17 cellular contexts compared by ENCODE assay signal in the genomic region with DNA sequence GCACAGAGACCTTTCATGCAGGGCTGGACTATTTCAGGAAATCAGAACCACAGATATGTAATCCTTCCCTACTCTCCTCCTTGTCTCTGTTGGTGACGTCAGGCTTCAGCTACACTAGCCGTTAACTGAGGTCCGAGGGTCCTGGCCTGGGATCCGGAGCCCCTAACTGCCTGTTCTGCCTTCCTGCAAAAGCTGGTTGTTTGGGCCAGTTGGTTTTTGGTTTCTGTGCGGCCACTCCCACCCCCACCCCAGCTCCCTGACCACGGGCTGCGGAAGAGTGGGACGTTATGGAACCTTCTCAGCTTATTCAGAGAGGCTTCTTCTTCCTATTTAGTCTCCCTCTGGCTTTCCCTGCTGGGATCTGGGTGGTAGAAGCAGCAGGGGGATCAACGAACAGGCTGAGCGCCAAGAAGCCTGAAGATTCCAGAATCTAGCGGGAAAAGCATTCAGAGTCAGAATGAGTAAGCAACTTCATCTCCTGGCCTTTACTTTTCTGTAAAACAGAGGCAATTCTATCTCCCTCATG. TPM values are rescaled to one million over a fixed set of nuclear protein-coding genes. Genes with fewer than 3 reads are reported as not detected.
DNase-seq lines count a peak whose midpoint lies in the region; ATAC-seq, FAIRE-seq and TF ChIP-seq lines count a peak whose summit lies in the region.
"Had no signal": no experiment of that assay in that cellular context is flagged by ENCODE, and none has a peak within 500 bp of the region (broad histone marks: within the 10 kb centered on the region; RNA-seq: fewer than 3 reads in every experiment).

No MANE protein-coding gene starts in this region.

- no peaks in the 10 kb centered on the region for H3K36me3 Mint-ChIP-seq in activated naive CD4-positive, alpha-beta T cell treated with anti-CD3 and anti-CD28 coated beads, Interleukin-2, amount 10 ng/mL, durations not matched to agents 7 days and 5 days

- peak overlapping the region; percentile 46; the same call in 2 of the 3 replicates for H3K27ac ChIP-seq in K562 (ENCODE audit: extremely low read depth, low read depth, low read length)
- H3K27ac ChIP-seq in gastrocnemius medialis = peak overlapping the region in 3 of 4 donors; percentile 36 to 56 (median 49)
- H3K27ac ChIP-seq in SJCRH30 = no peak overlapping the region
- H3K27ac ChIP-seq: BLaER1 had no signal

- H3K9ac ChIP-seq in K562 (ENCODE audit: insufficient read depth in 1 of 2, low read depth in 2 of 2, low read length in 2 of 2) = peak overlapping the region; percentile 57 to 75; a peak in 3 of 4 replicates
- H3K9ac ChIP-seq: BLaER1 had no signal

- H3K9me3 ChIP-seq in K562 (replicated peaks; ENCODE audit: control insufficient read depth, insufficient read depth, low read depth, low read length) = no peaks in the 10 kb centered on the region
- H3K9me3 ChIP-seq in gastrocnemius medialis = no peaks in the 10 kb centered on the region
- H3K9me3 ChIP-seq in SJCRH30 (replicated peaks) = no peaks in the 10 kb centered on the region
- H3K9me3 ChIP-seq: BLaER1, mucosa of descending colon had no signal

- H3K9me3 Mint-ChIP-seq in activated naive CD4-positive, alpha-beta T cell treated with anti-CD3 and anti-CD28 coated beads, Interleukin-2, amount 10 ng/mL, durations not matched to agents 7 days and 5 days = no peaks in the 10 kb centered on the region
- H3K9me3 Mint-ChIP-seq: activated naive CD4-positive, alpha-beta T cell treated with anti-CD3 and anti-CD28 coated beads for 36 hours had no signal

- H3K27me3 ChIP-seq in K562 (ENCODE audit: control insufficient read depth in 2 of 2, insufficient read depth in 2 of 2, low read length in 2 of 2) (peaks cover 0 to 8% of the 10 kb centered on the region in 2 experiments; a peak in 2 of 5 replicates), gastrocnemius medialis (no peaks in the 10 kb centered on the region), SJCRH30 (no peaks in the 10 kb centered on the region; the same call in 1 of the 2 replicates)
- H3K27me3 ChIP-seq: BLaER1 had no signal

- H3K27ac Mint-ChIP-seq in activated naive CD4-positive, alpha-beta T cell treated with anti-CD3 and anti-CD28 coated beads, Interleukin-2, amount 10 ng/mL, durations not matched to agents 7 days and 5 days = no peak overlapping the region
- H3K27ac Mint-ChIP-seq: activated naive CD4-positive, alpha-beta T cell treated with anti-CD3 and anti-CD28 coated beads for 36 hours had no signal

- no peak for TF ChIP-seq EP300 in K562 (IDR thresholded peaks at IDR 0.05; ENCODE audit: low read length)

- FAIRE-seq in K562 (lab: Jason Lieb, UNC) = no peak
- FAIRE-seq: G401.6 had no signal

- TF ChIP-seq CTCF in K562 (IDR thresholded peaks at IDR 0.05 in 2 of 3, conservative IDR thresholded peaks at IDR 0.05 in 1 of 3; ENCODE audit: insufficient read depth in 2 of 3, low read depth in 1 of 3, low read length in 3 of 3) = no peak
- no peak for TF ChIP-seq CTCF in gastrocnemius medialis (IDR thresholded peaks at IDR 0.05 in 4 of 5, conservative IDR thresholded peaks at IDR 0.05 in 1 of 5)

- no peaks in the 10 kb centered on the region for H3K4me1 Mint-ChIP-seq in activated naive CD4-positive, alpha-beta T cell treated with anti-CD3 and anti-CD28 coated beads, Interleukin-2, amount 10 ng/mL, durations not matched to agents 7 days and 5 days

- H3K9me1 ChIP-seq in K562 (ENCODE audit: control insufficient read depth, insufficient read depth, low read length) = no peaks in the 10 kb centered on the region

- peak; percentile 49 for ATAC-seq in K562
- no peak for ATAC-seq in gastrocnemius medialis
- no peak for ATAC-seq in HG03135 (IDR thresholded peaks at IDR 0.05; ENCODE audit: unreplicated experiment)
- ATAC-seq: mucosa of descending colon had no signal

- no peaks in the 10 kb centered on the region for H3K79me2 ChIP-seq in K562 (ENCODE audit: control insufficient read depth, insufficient read depth, low read length)

- peak overlapping the region; percentile 98 for H2AFZ ChIP-seq in K562 (ENCODE audit: low read depth, low read length)

- 6% methylated on average over 11 of the region's 11 CpGs for WGBS in K562 (ENCODE audit: insufficient coverage, low coverage, missing lambda C conversion rate)

- H3K4me3 Mint-ChIP-seq in activated naive CD4-positive, alpha-beta T cell treated with anti-CD3 and anti-CD28 coated beads, Interleukin-2, amount 10 ng/mL, durations not matched to agents 7 days and 5 days = no peak overlapping the region
- H3K4me3 Mint-ChIP-seq: activated naive CD4-positive, alpha-beta T cell treated with anti-CD3 and anti-CD28 coated beads for 36 hours had no signal

- no TSS peak for BruUV-seq in K562 (replicated peaks; lab: Mats Ljungman, UMichigan)

- no peaks in the 10 kb centered on the region for H4K20me1 ChIP-seq in K562 (replicated peaks; ENCODE audit: control insufficient read depth, insufficient read depth, low read length)
- H4K20me1 ChIP-seq: BLaER1 had no signal

- H3K4me1 ChIP-seq in K562 (replicated peaks in 1 of 2; ENCODE audit: control insufficient read depth in 2 of 2, insufficient read depth in 2 of 2, low read length in 2 of 2) = peaks cover 6 to 9% of the 10 kb centered on the region in 2 experiments; a peak in 3 of 5 replicates
- peaks cover 19% of the 10 kb centered on the region in 2 donors for H3K4me1 ChIP-seq in gastrocnemius medialis
- peaks cover 6% of the 10 kb centered on the region; the same call in 1 of the 2 replicates for H3K4me1 ChIP-seq in SJCRH30

- TF ChIP-seq POLR2A in K562 (conservative IDR thresholded peaks at IDR 0.05) (no peak), gastrocnemius medialis (IDR thresholded peaks at IDR 0.05) (no peak)

- TF ChIP-seq RAD21 in K562 (CRISPR knock-in tag; conservative IDR thresholded peaks at IDR 0.05 in 1 of 2, IDR thresholded peaks at IDR 0.05 in 1 of 2) = no peak

- H3K36me3 ChIP-seq in K562 (ENCODE audit: control insufficient read depth, insufficient read depth, low read length) (no peaks in the 10 kb centered on the region), gastrocnemius medialis (no peaks in the 10 kb centered on the region), SJCRH30 (no peaks in the 10 kb centered on the region)
- H3K36me3 ChIP-seq: BLaER1 had no signal

- in situ Hi-C loops in K562 (cut with MboI) (no loop called here), gastrocnemius medialis (cut with MboI; ENCODE audit: low sequenced_read_pairs in 4 of 4) (no loop called here)

- H3K27me3 Mint-ChIP-seq in activated naive CD4-positive, alpha-beta T cell treated with anti-CD3 and anti-CD28 coated beads, Interleukin-2, amount 10 ng/mL, durations not matched to agents 7 days and 5 days = peaks cover under 1% of the 10 kb centered on the region

- H3K4me2 ChIP-seq in K562 (ENCODE audit: insufficient read depth, low read length) = peak overlapping the region; percentile 56
- H3K4me2 ChIP-seq: BLaER1 had no signal

- H3K4me3 ChIP-seq in K562 = no peak overlapping the region
- no peak overlapping the region for H3K4me3 ChIP-seq in gastrocnemius medialis
- no peak overlapping the region for H3K4me3 ChIP-seq in SJCRH30
- H3K4me3 ChIP-seq: BLaER1, mucosa of descending colon, skin epidermis had no signal

- POLR2A ChIA-PET in K562 (lab: Yijun Ruan, JAX) = interaction anchor here (0.5 to 1.0 kb wide), 3 partner anchors 12 to 629 kb away, joined by 3 to 4 read pairs (median 3); no protein-coding TSS in a partner anchor

- intact Hi-C loops in K562 (cut with micrococcal nuclease) (no loop called here), gastrocnemius medialis (cut with DNase I; ENCODE audit: low total_unique reads) (no loop called here)

- CTCF ChIA-PET in K562 (lab: Yijun Ruan, JAX; ENCODE audit: low intra/inter-chr PET ratio) = no interaction called here
- CTCF ChIA-PET in activated naive CD4-positive, alpha-beta T cell treated with anti-CD3 and anti-CD28 coated beads, Interleukin-2, amount 10 ng/mL, durations not matched to agents 7 days and 5 days (lab: Charles Lee) = interaction anchor here (1.1 kb wide), 1 partner anchor 17 kb away, joined by 3 read pairs; no protein-coding TSS in a partner anchor

- DNase-seq in EH (ENCODE audit: low read depth) (peak; percentile 33), K562 (ENCODE audit: extremely low read depth in 1 of 4, low spot score in 3 of 4) (peak in 2 of 4 experiments; percentile 23 to 26), hepatic stellate cell (ENCODE audit: low spot score) (peak; percentile 42), gastrocnemius medialis (no peak), NCI-H1048 (lab: John Stamatoyannopoulos, UW) (no peak), SJCRH30 (no peak)
- DNase-seq in activated naive CD4-positive, alpha-beta T cell treated with anti-CD3 and anti-CD28 coated beads, Interleukin-2, amount 10 ng/mL, durations not matched to agents 7 days and 5 days = no peak
- DNase-seq: activated CD4-positive, alpha-beta T cell treated with anti-CD3 and anti-CD28 coated beads, Interleukin-2, amount 50 U/mL, for 48 hours; activated naive CD4-positive, alpha-beta T cell treated with anti-CD3 and anti-CD28 coated beads for 36 hours; effector memory CD4-positive, alpha-beta T cell; mucosa of descending colon; NCI-H2227 treated with DMSO at 0.1 percent for 48 hours; T-helper 9 cell had no signal

TF ChIP-seq in K562, 482 proteins besides CTCF, POLR2A, EP300 and RAD21 (continues in another document):
- TF ChIP-seq DACH1 (IDR thresholded peaks at IDR 0.05; ENCODE audit: partially characterized antibody) = no peak
- no peak for TF ChIP-seq MBD2 (IDR thresholded peaks at IDR 0.05; ENCODE audit: borderline replicate concordance, low read depth)
- TF ChIP-seq NFE2 (IDR thresholded peaks at IDR 0.05; ENCODE audit: low read depth) = peak; percentile 80
- TF ChIP-seq MAFK (IDR thresholded peaks at IDR 0.05; ENCODE audit: low read length) = peak; percentile 58

RNA-seq across cellular contexts. Expression of gene ROCK2, which starts 49.3 kb away (rescaled TPM):
- total RNA-seq in K562 (2011; cell fraction: chromatin; rRNA removed; ENCODE audit: low replicate concordance) = 16.6 and 83.8 TPM in 2 replicates
- 4.2 and 6.4 TPM in 2 replicates for total RNA-seq in K562 (2011; cell fraction: nucleolus; rRNA removed)
- total RNA-seq in K562 (2011; cell fraction: nucleoplasm; rRNA removed) = 16.1 and 32.0 TPM in 2 replicates
- total RNA-seq in K562 (2014; rRNA removed) = 14.3 and 15.0 TPM in 2 replicates
- total RNA-seq in K562 (2014; rRNA removed; fragmentation: Illumina TruSeq; extraction: Trizol) = 28.4 and 35.3 TPM in 2 replicates
- total RNA-seq in K562 (2015; rRNA removed; fragmentation: Illumina TruSeq; extraction: Trizol) = 28.1 and 30.6 TPM in 2 replicates
- total RNA-seq in K562 (2021) = 21.2 and 22.1 TPM in 2 replicates
- 6.8 and 10.6 TPM in 2 replicates for polyA plus RNA-seq in K562 (2011; rRNA removed)
- polyA plus RNA-seq in K562 (2011; cell fraction: cytosol; rRNA removed) = 1.6 and 3.5 TPM in 2 replicates
- polyA plus RNA-seq in K562 (2011; cell fraction: nucleus; rRNA removed) = 4.2 and 5.4 TPM in 2 replicates
- polyA plus RNA-seq in K562 (2012) = 10.8 and 12.3 TPM in 2 replicates
- 13.4 and 16.5 TPM in 2 replicates for polyA plus RNA-seq in K562 (2014; fragmentation: Illumina TruSeq; extraction: Trizol)
- 1 to 10 TPM; 4.9 to 6.0 TPM for polyA plus RNA-seq in K562 (2014; fragmentation: Nextera tagmentation; extraction: Ambion mirVana)
- 10.6 and 10.7 TPM in 2 replicates for polyA plus RNA-seq in K562 (2014; rRNA removed)
- 47.6 and 51.9 TPM in 2 replicates for polyA minus RNA-seq in K562 (2011; rRNA and poly(A)+ RNA removed)
- 13.8 and 19.1 TPM in 2 replicates for polyA minus RNA-seq in K562 (2011; cell fraction: cytosol; rRNA and poly(A)+ RNA removed)
- 13.7 and 34.7 TPM in 2 replicates for polyA minus RNA-seq in K562 (2011; cell fraction: nucleus; rRNA and poly(A)+ RNA removed)
- total RNA-seq in gastrocnemius medialis = 10 to 100 TPM; 42.0 to 85.4 (median 70.7) TPM
- 50.5 and 61.2 TPM in 2 replicates for total RNA-seq in SJCRH30 (2014; rRNA removed; shearing (Covaris generic))

Comparison
In these comparisons a context has a peak if more than half of its experiments do, and no peak if none do; other contexts are left out.
1. DNase-seq: peak in EH (single experiment) and hepatic stellate cell (single experiment); none in gastrocnemius medialis (0 of 2), NCI-H1048 (single experiment), SJCRH30 (0 of 2) and activated naive CD4-positive, alpha-beta T cell treated with anti-CD3 and anti-CD28 coated beads, Interleukin-2, amount 10 ng/mL, durations not matched to agents 7 days and 5 days (single experiment).